8 cellular contexts compared by ENCODE assay signal in genomic region chr6:35496851-35497570, GRCh38. TPM values are rescaled to one million over a fixed set of nuclear protein-coding genes. Genes with fewer than 3 reads are reported as not detected.
DNase-seq lines count a peak whose midpoint lies in the region; ATAC-seq and TF ChIP-seq lines count a peak whose summit lies in the region.

TSS of gene TEAD3 (minus strand) at chr6:35497079.

- H3K27me3 Mint-ChIP-seq in activated CD8-positive, alpha-beta memory T cell treated with anti-CD3 and anti-CD28 coated beads, Interleukin-2, amount 10 ng/mL, durations not matched to agents 7 days and 5 days = peaks cover 42% of the 10 kb centered on the region

- H3K9me3 Mint-ChIP-seq in activated CD8-positive, alpha-beta memory T cell treated with anti-CD3 and anti-CD28 coated beads, Interleukin-2, amount 10 ng/mL, durations not matched to agents 7 days and 5 days (ENCODE audit: low read depth) = no peaks in the 10 kb centered on the region

- TF ChIP-seq POLR2A in thyroid gland (IDR thresholded peaks at IDR 0.05) = peak in 1 of 2 donors; percentile 60

- H3K4me1 ChIP-seq in mucosa of rectum (ENCODE audit: control insufficient read depth in 2 of 2, insufficient read depth in 2 of 2, low read length in 2 of 2) = peaks cover 26 to 42% of the 10 kb centered on the region in 2 donors
- peaks cover 6 to 48% of the 10 kb centered on the region in 2 donors for H3K4me1 ChIP-seq in thyroid gland

- no peaks in the 10 kb centered on the region for H3K9me3 ChIP-seq in MG63
- no peaks in the 10 kb centered on the region for H3K9me3 ChIP-seq in mucosa of rectum (ENCODE audit: control insufficient read depth in 2 of 2, low read length in 2 of 2)
- no peaks in the 10 kb centered on the region for H3K9me3 ChIP-seq in thyroid gland

- peak; percentile 47 for DNase-seq in NCI-H2196 (lab: John Stamatoyannopoulos, UW; ENCODE audit: unreplicated experiment)
- DNase-seq in NCI-H2196 treated with DMSO at 0.1 percent for 48 hours (lab: John Stamatoyannopoulos, UW; ENCODE audit: unreplicated experiment) = no peak
- DNase-seq in MG63 = peak; percentile 84
- peak; percentile 52 for DNase-seq in activated CD8-positive, alpha-beta memory T cell treated with anti-CD3 and anti-CD28 coated beads, Interleukin-2, amount 10 ng/mL, durations not matched to agents 7 days and 5 days
- DNase-seq in epithelial cell of esophagus (ENCODE audit: low read depth) = peak; percentile 77
- peak; percentile 57 to 65 for DNase-seq in thyroid gland

- WGBS in thyroid gland, 2 donors = 0 to 1% methylated on average over 7 to 29 of the region's 98 CpGs

- intact Hi-C loops in thyroid gland (cut with DNase I) = no loop called here

- peak within 1 kb of the TSS; percentile 55 for H3K4me3 Mint-ChIP-seq in activated CD8-positive, alpha-beta memory T cell treated with anti-CD3 and anti-CD28 coated beads, Interleukin-2, amount 10 ng/mL, durations not matched to agents 7 days and 5 days

- peak within 1 kb of the TSS; percentile 72 to 84 for H3K9ac ChIP-seq in mucosa of rectum (ENCODE audit: low read depth in 1 of 2, low read length in 2 of 2)

- peak within 1 kb of the TSS; percentile 85 to 87 for H3K27ac ChIP-seq in mucosa of rectum (ENCODE audit: low read depth in 2 of 2, low read length in 2 of 2)
- peak within 1 kb of the TSS; percentile 78 to 93 (median 82) for H3K27ac ChIP-seq in thyroid gland

- ATAC-seq in activated CD8-positive, alpha-beta memory T cell treated with anti-CD3 and anti-CD28 coated beads, Interleukin-2, amount 10 ng/mL, durations not matched to agents 7 days and 5 days = peak; percentile 81
- ATAC-seq in HG03196 (IDR thresholded peaks at IDR 0.05; ENCODE audit: unreplicated experiment) = no peak

- H3K36me3 ChIP-seq in MG63 (no peaks in the 10 kb centered on the region), mucosa of rectum (ENCODE audit: control insufficient read depth in 2 of 2, insufficient read depth in 2 of 2, low read length in 2 of 2) (peaks cover 0 to 4% of the 10 kb centered on the region in 2 donors), thyroid gland (no peaks in the 10 kb centered on the region)

- CTCF ChIA-PET in activated CD8-positive, alpha-beta memory T cell treated with anti-CD3 and anti-CD28 coated beads, Interleukin-2, amount 10 ng/mL, durations not matched to agents 7 days and 5 days (lab: Charles Lee) = interaction anchor here (0.7 to 1.7 kb wide), 8 partner anchors 13 to 240 kb away, joined by 3 to 7 read pairs (median 3); no protein-coding TSS in a partner anchor

- H3K4me3 ChIP-seq in MG63 (peak within 1 kb of the TSS; percentile 93), epithelial cell of esophagus (ENCODE audit: low read length) (peak within 1 kb of the TSS; percentile 75), mucosa of rectum (ENCODE audit: low read length in 2 of 2) (peak within 1 kb of the TSS; percentile 64 to 77), thyroid gland (replicated peaks in 1 of 3) (peak within 1 kb of the TSS; percentile 63 to 91 (median 89))

- no peaks in the 10 kb centered on the region for H3K36me3 Mint-ChIP-seq in activated CD8-positive, alpha-beta memory T cell treated with anti-CD3 and anti-CD28 coated beads, Interleukin-2, amount 10 ng/mL, durations not matched to agents 7 days and 5 days

- H3K4me1 Mint-ChIP-seq in activated CD8-positive, alpha-beta memory T cell treated with anti-CD3 and anti-CD28 coated beads, Interleukin-2, amount 10 ng/mL, durations not matched to agents 7 days and 5 days = peaks cover 9% of the 10 kb centered on the region

- no peaks in the 10 kb centered on the region for H3K27me3 ChIP-seq in MG63
- peaks cover 7 to 8% of the 10 kb centered on the region in 2 donors for H3K27me3 ChIP-seq in mucosa of rectum (ENCODE audit: control insufficient read depth in 2 of 2, insufficient read depth in 2 of 2, low read length in 2 of 2)
- no peaks in the 10 kb centered on the region for H3K27me3 ChIP-seq in thyroid gland

- H3K27ac Mint-ChIP-seq in activated CD8-positive, alpha-beta memory T cell treated with anti-CD3 and anti-CD28 coated beads, Interleukin-2, amount 10 ng/mL, durations not matched to agents 7 days and 5 days = no peak within 1 kb of the TSS

- no peak for TF ChIP-seq CTCF in epithelial cell of esophagus (IDR thresholded peaks at IDR 0.05; ENCODE audit: insufficient read depth, low read depth, low read length, missing control alignments)
- no peak for TF ChIP-seq CTCF in thyroid gland (IDR thresholded peaks at IDR 0.05)

RNA-seq across cellular contexts. Expression of gene TEAD3, which starts in this region (rescaled TPM):
- total RNA-seq in MG63 (2014; rRNA removed; shearing (Covaris generic); ENCODE audit: low replicate concordance) = 7.5 and 9.2 TPM in 2 replicates
- under 1 TPM in 1 of 2 experiments, not detected in 1; 0.16 TPM for total RNA-seq in activated CD8-positive, alpha-beta memory T cell treated with anti-CD3 and anti-CD28 coated beads, Interleukin-2, amount 10 ng/mL, durations not matched to agents 7 days and 5 days
- total RNA-seq in thyroid gland = 10 to 100 TPM in 3 of 4 donors, 1 to 10 TPM in 1; 9.9 to 17.0 (median 11.2) TPM

Comparison
In these comparisons a context has a peak if more than half of its experiments do, and no peak if none do; other contexts are left out.
1. Peak in DNase-seq and ATAC-seq in activated CD8-positive, alpha-beta memory T cell treated with anti-CD3 and anti-CD28 coated beads, Interleukin-2, amount 10 ng/mL, durations not matched to agents 7 days and 5 days; RNA of the gene not detected or under 1 TPM.